Comparison of ENCODE assay signal across 22 cellular contexts in genomic region chr12:46380397-46380796, GRCh38.
"Had no signal": no experiment of that assay in that cellular context is flagged by ENCODE, and none has a peak within 500 bp of the region (broad histone marks: within the 10 kb centered on the region; RNA-seq: fewer than 3 reads in every experiment).

No MANE protein-coding gene starts in this region.

- H3K36me3 Mint-ChIP-seq: mesothelial cell of epicardium; natural killer cell; stimulated activated naive B cell treated with anti-CD40 and anti-IgM and Interleukin-4, amounts not matched to agents 10 μg/mL and 1 μg/mL and 100 μg/mL, for 72 hours had no signal

- H3K36me3 ChIP-seq: heart right ventricle, right lobe of liver, stomach, thoracic aorta had no signal

- H3K4me3 ChIP-seq: coronary artery, heart right ventricle, psoas muscle, right lobe of liver, stomach, thoracic aorta had no signal

- H3K9me3 ChIP-seq: psoas muscle, right lobe of liver, stomach, thoracic aorta had no signal

- H3K9me3 Mint-ChIP-seq: natural killer cell; stimulated activated naive B cell treated with anti-CD40 and anti-IgM and Interleukin-4, amounts not matched to agents 10 μg/mL and 1 μg/mL and 100 μg/mL, for 72 hours had no signal

- H2AFZ ChIP-seq: parathyroid adenoma had no signal

- H3K79me2 ChIP-seq: parathyroid adenoma had no signal

- H3K27ac ChIP-seq: coronary artery, heart right ventricle, parathyroid adenoma, psoas muscle, right lobe of liver, stomach, thoracic aorta had no signal

- ATAC-seq: heart right ventricle; left lobe of liver; natural killer cell; psoas muscle; right lobe of liver; stimulated activated naive B cell treated with anti-CD40 and anti-IgM and Interleukin-4, amounts not matched to agents 10 μg/mL and 1 μg/mL and 100 μg/mL, for 72 hours had no signal

- H3K27me3 Mint-ChIP-seq: stimulated activated naive B cell treated with anti-CD40 and anti-IgM and Interleukin-4, amounts not matched to agents 10 μg/mL and 1 μg/mL and 100 μg/mL, for 72 hours had no signal

- H3K4me3 Mint-ChIP-seq: endodermal cell; mesothelial cell of epicardium; stimulated activated naive B cell treated with anti-CD40 and anti-IgM and Interleukin-4, amounts not matched to agents 10 μg/mL and 1 μg/mL and 100 μg/mL, for 72 hours had no signal

- DNase-seq: effector CD4-positive, alpha-beta T cell; endodermal cell; heart right ventricle; islet precursor cell; mammary epithelial cell; natural killer cell; occipital lobe; psoas muscle; retina; right lobe of liver; stimulated activated CD4-positive, alpha-beta T cell treated with anti-CD3 and anti-CD28 coated beads, Interleukin-4, amount 100 ng/mL, for 1 hour; stimulated activated naive B cell treated with anti-CD40 and anti-IgM and Interleukin-4, amounts not matched to agents 10 μg/mL and 1 μg/mL and 100 μg/mL, for 72 hours; stomach; trophoblast cell had no signal

- H3K27me3 ChIP-seq: heart right ventricle, right lobe of liver, stomach had no signal

- H3K9ac ChIP-seq: parathyroid adenoma had no signal

- FAIRE-seq: endothelial cell of umbilical vein, frontal cortex, urothelium cell line had no signal

- H3K27ac Mint-ChIP-seq: endodermal cell; natural killer cell; stimulated activated naive B cell treated with anti-CD40 and anti-IgM and Interleukin-4, amounts not matched to agents 10 μg/mL and 1 μg/mL and 100 μg/mL, for 72 hours had no signal
